ENCODE assay signal across 1 cellular context in the genomic region with DNA sequence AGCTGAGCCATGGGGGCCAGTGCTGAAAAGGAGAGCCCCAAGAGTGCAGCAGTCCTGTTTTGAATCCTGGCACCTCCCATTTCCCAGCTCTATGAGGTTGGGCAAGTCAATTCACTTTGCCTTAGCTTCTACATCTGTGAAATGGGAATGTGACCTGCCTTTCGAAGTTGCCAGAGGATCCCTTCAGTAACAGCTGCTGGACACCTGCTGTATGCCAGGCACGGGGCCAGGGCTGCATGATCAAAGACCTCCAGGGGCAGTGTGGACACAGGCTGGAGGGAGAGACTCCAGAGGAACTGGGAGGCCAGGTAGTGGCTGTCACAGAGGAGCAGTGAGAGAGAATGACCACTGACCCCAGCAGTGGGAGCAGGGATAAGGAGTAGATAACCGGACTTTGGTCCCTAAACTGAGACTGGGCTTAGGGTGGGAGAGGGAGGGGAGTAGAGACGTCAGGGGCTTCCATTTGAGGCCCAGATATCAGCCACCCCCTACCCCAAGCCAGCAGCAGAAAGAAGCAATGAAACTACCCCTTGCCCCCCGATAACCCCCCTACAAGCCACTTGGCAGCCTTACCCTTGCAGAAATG.
A peak's percentile ranks its signal among the peaks of the same experiment; 100 is the strongest.
TF ChIP-seq lines count a peak whose summit lies in the region.

No MANE protein-coding gene starts in this region.

TF ChIP-seq in HepG2, 621 proteins besides CTCF, POLR2A, EP300 and RAD21 (continued from another document and continues in another):
- TF ChIP-seq CREB1 (IDR thresholded peaks at IDR 0.05), result no peak
- TF ChIP-seq CREB1 (CRISPR knock-in tag; IDR thresholded peaks at IDR 0.05), result no peak
- TF ChIP-seq, protein P1, sequence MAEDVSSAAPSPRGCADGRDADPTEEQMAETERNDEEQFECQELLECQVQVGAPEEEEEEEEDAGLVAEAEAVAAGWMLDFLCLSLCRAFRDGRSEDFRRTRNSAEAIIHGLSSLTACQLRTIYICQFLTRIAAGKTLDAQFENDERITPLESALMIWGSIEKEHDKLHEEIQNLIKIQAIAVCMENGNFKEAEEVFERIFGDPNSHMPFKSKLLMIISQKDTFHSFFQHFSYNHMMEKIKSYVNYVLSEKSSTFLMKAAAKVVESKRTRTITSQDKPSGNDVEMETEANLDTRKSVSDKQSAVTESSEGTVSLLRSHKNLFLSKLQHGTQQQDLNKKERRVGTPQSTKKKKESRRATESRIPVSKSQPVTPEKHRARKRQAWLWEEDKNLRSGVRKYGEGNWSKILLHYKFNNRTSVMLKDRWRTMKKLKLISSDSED (CRISPR knock-in tag; IDR thresholded peaks at IDR 0.05), result no peak
- TF ChIP-seq ZNF841 (CRISPR knock-in tag; IDR thresholded peaks at IDR 0.05; ENCODE audit: borderline replicate concordance), result no peak
- no peak for TF ChIP-seq NONO (IDR thresholded peaks at IDR 0.05)
- TF ChIP-seq NONO (CRISPR knock-in tag; conservative IDR thresholded peaks at IDR 0.05), result no peak
- TF ChIP-seq ZNF788 (CRISPR knock-in tag; IDR thresholded peaks at IDR 0.05; ENCODE audit: borderline replicate concordance), result no peak
- no peak for TF ChIP-seq SNRNP70 (IDR thresholded peaks at IDR 0.05; ENCODE audit: low read depth, low read length)
- no peak for TF ChIP-seq ZNF772 (CRISPR knock-in tag; IDR thresholded peaks at IDR 0.05)
- no peak for TF ChIP-seq ZNF136 (CRISPR knock-in tag; IDR thresholded peaks at IDR 0.05; ENCODE audit: low read depth)
- no peak for TF ChIP-seq ZNF337 (CRISPR knock-in tag; IDR thresholded peaks at IDR 0.05; ENCODE audit: borderline replicate concordance, low read depth)
- TF ChIP-seq, protein P2, sequence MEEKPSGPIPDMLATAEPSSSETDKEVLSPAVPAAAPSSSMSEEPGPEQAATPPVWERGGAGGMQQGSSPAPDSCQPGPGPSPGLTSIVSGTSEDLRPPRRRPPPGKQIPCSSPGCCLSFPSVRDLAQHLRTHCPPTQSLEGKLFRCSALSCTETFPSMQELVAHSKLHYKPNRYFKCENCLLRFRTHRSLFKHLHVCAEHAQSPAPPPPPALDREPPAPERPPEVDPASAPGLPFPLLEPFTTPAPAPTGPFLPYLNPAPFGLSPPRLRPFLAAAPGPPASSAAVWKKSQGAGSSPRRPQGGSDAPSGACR (CRISPR knock-in tag; IDR thresholded peaks at IDR 0.05), result no peak
- no peak for TF ChIP-seq NFE2 (CRISPR knock-in tag; IDR thresholded peaks at IDR 0.05)
- TF ChIP-seq TCF7 (IDR thresholded peaks at IDR 0.05; ENCODE audit: low read depth), result peak; percentile 39; the same call in 1 of the 2 replicates
- TF ChIP-seq NFIC (IDR thresholded peaks at IDR 0.05; ENCODE audit: low read length), result no peak
- TF ChIP-seq PHF20 (CRISPR knock-in tag; IDR thresholded peaks at IDR 0.05), result no peak
- TF ChIP-seq GATAD2A (CRISPR knock-in tag; IDR thresholded peaks at IDR 0.05), result peak; percentile 47
- TF ChIP-seq, protein P3, sequence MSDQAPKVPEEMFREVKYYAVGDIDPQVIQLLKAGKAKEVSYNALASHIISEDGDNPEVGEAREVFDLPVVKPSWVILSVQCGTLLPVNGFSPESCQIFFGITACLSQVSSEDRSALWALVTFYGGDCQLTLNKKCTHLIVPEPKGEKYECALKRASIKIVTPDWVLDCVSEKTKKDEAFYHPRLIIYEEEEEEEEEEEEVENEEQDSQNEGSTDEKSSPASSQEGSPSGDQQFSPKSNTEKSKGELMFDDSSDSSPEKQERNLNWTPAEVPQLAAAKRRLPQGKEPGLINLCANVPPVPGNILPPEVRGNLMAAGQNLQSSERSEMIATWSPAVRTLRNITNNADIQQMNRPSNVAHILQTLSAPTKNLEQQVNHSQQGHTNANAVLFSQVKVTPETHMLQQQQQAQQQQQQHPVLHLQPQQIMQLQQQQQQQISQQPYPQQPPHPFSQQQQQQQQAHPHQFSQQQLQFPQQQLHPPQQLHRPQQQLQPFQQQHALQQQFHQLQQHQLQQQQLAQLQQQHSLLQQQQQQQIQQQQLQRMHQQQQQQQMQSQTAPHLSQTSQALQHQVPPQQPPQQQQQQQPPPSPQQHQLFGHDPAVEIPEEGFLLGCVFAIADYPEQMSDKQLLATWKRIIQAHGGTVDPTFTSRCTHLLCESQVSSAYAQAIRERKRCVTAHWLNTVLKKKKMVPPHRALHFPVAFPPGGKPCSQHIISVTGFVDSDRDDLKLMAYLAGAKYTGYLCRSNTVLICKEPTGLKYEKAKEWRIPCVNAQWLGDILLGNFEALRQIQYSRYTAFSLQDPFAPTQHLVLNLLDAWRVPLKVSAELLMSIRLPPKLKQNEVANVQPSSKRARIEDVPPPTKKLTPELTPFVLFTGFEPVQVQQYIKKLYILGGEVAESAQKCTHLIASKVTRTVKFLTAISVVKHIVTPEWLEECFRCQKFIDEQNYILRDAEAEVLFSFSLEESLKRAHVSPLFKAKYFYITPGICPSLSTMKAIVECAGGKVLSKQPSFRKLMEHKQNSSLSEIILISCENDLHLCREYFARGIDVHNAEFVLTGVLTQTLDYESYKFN (CRISPR knock-in tag; conservative IDR thresholded peaks at IDR 0.05), result no peak
- no peak for TF ChIP-seq ZNF234 (CRISPR knock-in tag; conservative IDR thresholded peaks at IDR 0.05)
- no peak for TF ChIP-seq ZNF468 (CRISPR knock-in tag; IDR thresholded peaks at IDR 0.05)
- TF ChIP-seq, protein P4, sequence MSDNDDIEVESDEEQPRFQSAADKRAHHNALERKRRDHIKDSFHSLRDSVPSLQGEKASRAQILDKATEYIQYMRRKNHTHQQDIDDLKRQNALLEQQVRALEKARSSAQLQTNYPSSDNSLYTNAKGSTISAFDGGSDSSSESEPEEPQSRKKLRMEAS (IDR thresholded peaks at IDR 0.05), result peak; percentile 39; the same call in 1 of the 2 replicates
- TF ChIP-seq CBX5 (CRISPR knock-in tag; IDR thresholded peaks at IDR 0.05; ENCODE audit: borderline replicate concordance), result peak; percentile 42; the same call in 1 of the 2 replicates
- TF ChIP-seq ZNF564 (CRISPR knock-in tag; IDR thresholded peaks at IDR 0.05), result no peak
- TF ChIP-seq RXRB (CRISPR knock-in tag; IDR thresholded peaks at IDR 0.05; ENCODE audit: borderline replicate concordance), result no peak
- TF ChIP-seq, protein P5, sequence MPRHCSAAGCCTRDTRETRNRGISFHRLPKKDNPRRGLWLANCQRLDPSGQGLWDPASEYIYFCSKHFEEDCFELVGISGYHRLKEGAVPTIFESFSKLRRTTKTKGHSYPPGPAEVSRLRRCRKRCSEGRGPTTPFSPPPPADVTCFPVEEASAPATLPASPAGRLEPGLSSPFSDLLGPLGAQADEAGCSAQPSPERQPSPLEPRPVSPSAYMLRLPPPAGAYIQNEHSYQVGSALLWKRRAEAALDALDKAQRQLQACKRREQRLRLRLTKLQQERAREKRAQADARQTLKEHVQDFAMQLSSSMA (CRISPR knock-in tag; IDR thresholded peaks at IDR 0.05), result no peak
- TF ChIP-seq TCF7L2 (IDR thresholded peaks at IDR 0.05; ENCODE audit: low read depth, low read length), result no peak
- no peak for TF ChIP-seq FIP1L1 (IDR thresholded peaks at IDR 0.05; ENCODE audit: borderline replicate concordance, insufficient read depth, low read depth, low read length)
- TF ChIP-seq, protein P6, sequence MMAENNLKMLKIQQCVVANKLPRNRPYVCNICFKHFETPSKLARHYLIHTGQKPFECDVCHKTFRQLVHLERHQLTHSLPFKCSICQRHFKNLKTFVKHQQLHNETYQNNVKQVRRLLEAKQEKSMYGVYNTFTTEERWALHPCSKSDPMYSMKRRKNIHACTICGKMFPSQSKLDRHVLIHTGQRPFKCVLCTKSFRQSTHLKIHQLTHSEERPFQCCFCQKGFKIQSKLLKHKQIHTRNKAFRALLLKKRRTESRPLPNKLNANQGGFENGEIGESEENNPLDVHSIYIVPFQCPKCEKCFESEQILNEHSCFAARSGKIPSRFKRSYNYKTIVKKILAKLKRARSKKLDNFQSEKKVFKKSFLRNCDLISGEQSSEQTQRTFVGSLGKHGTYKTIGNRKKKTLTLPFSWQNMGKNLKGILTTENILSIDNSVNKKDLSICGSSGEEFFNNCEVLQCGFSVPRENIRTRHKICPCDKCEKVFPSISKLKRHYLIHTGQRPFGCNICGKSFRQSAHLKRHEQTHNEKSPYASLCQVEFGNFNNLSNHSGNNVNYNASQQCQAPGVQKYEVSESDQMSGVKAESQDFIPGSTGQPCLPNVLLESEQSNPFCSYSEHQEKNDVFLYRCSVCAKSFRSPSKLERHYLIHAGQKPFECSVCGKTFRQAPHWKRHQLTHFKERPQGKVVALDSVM (CRISPR knock-in tag; IDR thresholded peaks at IDR 0.05), result peak; percentile 36; the same call in 1 of the 2 replicates
- no peak for TF ChIP-seq ZNF17 (CRISPR knock-in tag; IDR thresholded peaks at IDR 0.05)
- TF ChIP-seq FOSL1 (CRISPR knock-in tag; IDR thresholded peaks at IDR 0.05; ENCODE audit: borderline replicate concordance), result no peak
- TF ChIP-seq, protein P7, sequence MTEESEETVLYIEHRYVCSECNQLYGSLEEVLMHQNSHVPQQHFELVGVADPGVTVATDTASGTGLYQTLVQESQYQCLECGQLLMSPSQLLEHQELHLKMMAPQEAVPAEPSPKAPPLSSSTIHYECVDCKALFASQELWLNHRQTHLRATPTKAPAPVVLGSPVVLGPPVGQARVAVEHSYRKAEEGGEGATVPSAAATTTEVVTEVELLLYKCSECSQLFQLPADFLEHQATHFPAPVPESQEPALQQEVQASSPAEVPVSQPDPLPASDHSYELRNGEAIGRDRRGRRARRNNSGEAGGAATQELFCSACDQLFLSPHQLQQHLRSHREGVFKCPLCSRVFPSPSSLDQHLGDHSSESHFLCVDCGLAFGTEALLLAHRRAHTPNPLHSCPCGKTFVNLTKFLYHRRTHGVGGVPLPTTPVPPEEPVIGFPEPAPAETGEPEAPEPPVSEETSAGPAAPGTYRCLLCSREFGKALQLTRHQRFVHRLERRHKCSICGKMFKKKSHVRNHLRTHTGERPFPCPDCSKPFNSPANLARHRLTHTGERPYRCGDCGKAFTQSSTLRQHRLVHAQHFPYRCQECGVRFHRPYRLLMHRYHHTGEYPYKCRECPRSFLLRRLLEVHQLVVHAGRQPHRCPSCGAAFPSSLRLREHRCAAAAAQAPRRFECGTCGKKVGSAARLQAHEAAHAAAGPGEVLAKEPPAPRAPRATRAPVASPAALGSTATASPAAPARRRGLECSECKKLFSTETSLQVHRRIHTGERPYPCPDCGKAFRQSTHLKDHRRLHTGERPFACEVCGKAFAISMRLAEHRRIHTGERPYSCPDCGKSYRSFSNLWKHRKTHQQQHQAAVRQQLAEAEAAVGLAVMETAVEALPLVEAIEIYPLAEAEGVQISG (CRISPR knock-in tag; IDR thresholded peaks at IDR 0.05), result peak; percentile 53; the same call in 1 of the 2 replicates
- TF ChIP-seq HDAC1 (CRISPR knock-in tag; IDR thresholded peaks at IDR 0.05), result 0 out of 2 replicates have a peak, but pooled peaks have one; percentile 16
- no peak for TF ChIP-seq KDM2A (CRISPR knock-in tag; IDR thresholded peaks at IDR 0.05; ENCODE audit: borderline replicate concordance, low read depth)
- no peak for TF ChIP-seq RBM39 (IDR thresholded peaks at IDR 0.05; ENCODE audit: low read depth, low read length, poor library complexity, severe bottlenecking)
- TF ChIP-seq ARNT2 (CRISPR knock-in tag; IDR thresholded peaks at IDR 0.05; ENCODE audit: low read depth), result no peak
- TF ChIP-seq, protein P8, sequence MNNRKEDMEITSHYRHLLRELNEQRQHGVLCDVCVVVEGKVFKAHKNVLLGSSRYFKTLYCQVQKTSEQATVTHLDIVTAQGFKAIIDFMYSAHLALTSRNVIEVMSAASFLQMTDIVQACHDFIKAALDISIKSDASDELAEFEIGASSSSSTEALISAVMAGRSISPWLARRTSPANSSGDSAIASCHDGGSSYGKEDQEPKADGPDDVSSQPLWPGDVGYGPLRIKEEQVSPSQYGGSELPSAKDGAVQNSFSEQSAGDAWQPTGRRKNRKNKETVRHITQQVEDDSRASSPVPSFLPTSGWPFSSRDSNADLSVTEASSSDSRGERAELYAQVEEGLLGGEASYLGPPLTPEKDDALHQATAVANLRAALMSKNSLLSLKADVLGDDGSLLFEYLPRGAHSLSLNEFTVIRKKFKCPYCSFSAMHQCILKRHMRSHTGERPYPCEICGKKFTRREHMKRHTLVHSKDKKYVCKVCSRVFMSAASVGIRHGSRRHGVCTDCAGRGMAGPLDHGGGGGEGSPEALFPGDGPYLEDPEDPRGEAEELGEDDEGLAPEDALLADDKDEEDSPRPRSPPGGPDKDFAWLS (CRISPR knock-in tag; IDR thresholded peaks at IDR 0.05; ENCODE audit: borderline replicate concordance), result no peak
- TF ChIP-seq ZNF441 (CRISPR knock-in tag; IDR thresholded peaks at IDR 0.05; ENCODE audit: borderline replicate concordance), result no peak
- TF ChIP-seq ZMYM3 (CRISPR knock-in tag; IDR thresholded peaks at IDR 0.05), result peak; percentile 92
- TF ChIP-seq, protein P9, sequence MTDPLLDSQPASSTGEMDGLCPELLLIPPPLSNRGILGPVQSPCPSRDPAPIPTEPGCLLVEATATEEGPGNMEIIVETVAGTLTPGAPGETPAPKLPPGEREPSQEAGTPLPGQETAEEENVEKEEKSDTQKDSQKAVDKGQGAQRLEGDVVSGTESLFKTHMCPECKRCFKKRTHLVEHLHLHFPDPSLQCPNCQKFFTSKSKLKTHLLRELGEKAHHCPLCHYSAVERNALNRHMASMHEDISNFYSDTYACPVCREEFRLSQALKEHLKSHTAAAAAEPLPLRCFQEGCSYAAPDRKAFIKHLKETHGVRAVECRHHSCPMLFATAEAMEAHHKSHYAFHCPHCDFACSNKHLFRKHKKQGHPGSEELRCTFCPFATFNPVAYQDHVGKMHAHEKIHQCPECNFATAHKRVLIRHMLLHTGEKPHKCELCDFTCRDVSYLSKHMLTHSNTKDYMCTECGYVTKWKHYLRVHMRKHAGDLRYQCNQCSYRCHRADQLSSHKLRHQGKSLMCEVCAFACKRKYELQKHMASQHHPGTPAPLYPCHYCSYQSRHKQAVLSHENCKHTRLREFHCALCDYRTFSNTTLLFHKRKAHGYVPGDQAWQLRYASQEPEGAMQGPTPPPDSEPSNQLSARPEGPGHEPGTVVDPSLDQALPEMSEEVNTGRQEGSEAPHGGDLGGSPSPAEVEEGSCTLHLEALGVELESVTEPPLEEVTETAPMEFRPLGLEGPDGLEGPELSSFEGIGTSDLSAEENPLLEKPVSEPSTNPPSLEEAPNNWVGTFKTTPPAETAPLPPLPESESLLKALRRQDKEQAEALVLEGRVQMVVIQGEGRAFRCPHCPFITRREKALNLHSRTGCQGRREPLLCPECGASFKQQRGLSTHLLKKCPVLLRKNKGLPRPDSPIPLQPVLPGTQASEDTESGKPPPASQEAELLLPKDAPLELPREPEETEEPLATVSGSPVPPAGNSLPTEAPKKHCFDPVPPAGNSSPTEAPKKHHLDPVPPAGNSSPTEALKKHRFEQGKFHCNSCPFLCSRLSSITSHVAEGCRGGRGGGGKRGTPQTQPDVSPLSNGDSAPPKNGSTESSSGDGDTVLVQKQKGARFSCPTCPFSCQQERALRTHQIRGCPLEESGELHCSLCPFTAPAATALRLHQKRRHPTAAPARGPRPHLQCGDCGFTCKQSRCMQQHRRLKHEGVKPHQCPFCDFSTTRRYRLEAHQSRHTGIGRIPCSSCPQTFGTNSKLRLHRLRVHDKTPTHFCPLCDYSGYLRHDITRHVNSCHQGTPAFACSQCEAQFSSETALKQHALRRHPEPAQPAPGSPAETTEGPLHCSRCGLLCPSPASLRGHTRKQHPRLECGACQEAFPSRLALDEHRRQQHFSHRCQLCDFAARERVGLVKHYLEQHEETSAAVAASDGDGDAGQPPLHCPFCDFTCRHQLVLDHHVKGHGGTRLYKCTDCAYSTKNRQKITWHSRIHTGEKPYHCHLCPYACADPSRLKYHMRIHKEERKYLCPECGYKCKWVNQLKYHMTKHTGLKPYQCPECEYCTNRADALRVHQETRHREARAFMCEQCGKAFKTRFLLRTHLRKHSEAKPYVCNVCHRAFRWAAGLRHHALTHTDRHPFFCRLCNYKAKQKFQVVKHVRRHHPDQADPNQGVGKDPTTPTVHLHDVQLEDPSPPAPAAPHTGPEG (CRISPR knock-in tag; IDR thresholded peaks at IDR 0.05), result no peak
- TF ChIP-seq POLR2AphosphoS5 (IDR thresholded peaks at IDR 0.05; ENCODE audit: low read depth, low read length), result no peak
- peak; percentile 95 for TF ChIP-seq ZNF629 (CRISPR knock-in tag; conservative IDR thresholded peaks at IDR 0.05)
- peak; percentile 36; the same call in 1 of the 2 replicates for TF ChIP-seq STAG1 (CRISPR knock-in tag; IDR thresholded peaks at IDR 0.05)
